8 cellular contexts compared by ENCODE assay signal in genomic region chr10:130190065-130190736, GRCh38. TPM values are rescaled to one million over a fixed set of nuclear protein-coding genes. Genes with fewer than 3 reads are reported as not detected.
A peak's percentile ranks its signal among the peaks of the same experiment; 100 is the strongest.
DNase-seq lines count a peak whose midpoint lies in the region; ATAC-seq and TF ChIP-seq lines count a peak whose summit lies in the region.

No MANE protein-coding gene starts in this region.

- intact Hi-C loops in mucosa of descending colon (cut with DNase I, micrococcal nuclease), result no loop called here

- peak; percentile 32 for DNase-seq in BJ (ENCODE audit: low read depth)
- peak; percentile 28 for DNase-seq in NCI-H82 treated with DMSO at 0.1 percent for 48 hours (lab: John Stamatoyannopoulos, UW; ENCODE audit: unreplicated experiment)
- peak; percentile 98 for DNase-seq in activated CD8-positive, alpha-beta memory T cell treated with anti-CD3 and anti-CD28 coated beads, Interleukin-2, amount 50 U/mL, for 48 hours
- DNase-seq in epithelial cell of proximal tubule (ENCODE audit: low read depth), result no peak
- peak; percentile 90 to 95 (median 93) for DNase-seq in mucosa of descending colon
- DNase-seq in stimulated activated CD8-positive, alpha-beta memory T cell treated with anti-CD3 and anti-CD28 coated beads, Interleukin-15, amount 100 ng/mL, for 48 hours (ENCODE audit: low read depth in 2 of 2), result peak; percentile 70 to 73

- POLR2A ChIA-PET in BJ (lab: Charles Lee), result no interaction called here

- H3K27me3 ChIP-seq in BJ (ENCODE audit: control insufficient read depth, insufficient read depth, low read length), result no peaks in the 10 kb centered on the region

- H3K4me3 ChIP-seq in BJ (ENCODE audit: low read depth, low read length), result peak overlapping the region; percentile 47
- H3K4me3 ChIP-seq in epithelial cell of proximal tubule (ENCODE audit: low read depth, low read length), result peak overlapping the region; percentile 59
- peak overlapping the region; percentile 22 for H3K4me3 ChIP-seq in mucosa of descending colon

- ATAC-seq in GM19043 (IDR thresholded peaks at IDR 0.05; ENCODE audit: low read depth, unreplicated experiment) (peak; percentile 90), HG03342 (IDR thresholded peaks at IDR 0.05; ENCODE audit: unreplicated experiment) (peak; percentile 95), mucosa of descending colon (peak; percentile 99)

- CTCF ChIA-PET in BJ (lab: Yijun Ruan, JAX), result interaction anchor here (0.6 to 3.7 kb wide), 19 partner anchors 9 to 1833 kb away, joined by 3 to 29 read pairs (median 4); no protein-coding TSS in a partner anchor

- peaks cover 4% of the 10 kb centered on the region for H3K36me3 ChIP-seq in BJ (ENCODE audit: control insufficient read depth, insufficient read depth, low read length)
- H3K36me3 ChIP-seq in mucosa of descending colon (ENCODE audit: low read depth), result no peaks in the 10 kb centered on the region

- TF ChIP-seq CTCF in BJ (IDR thresholded peaks at IDR 0.05; ENCODE audit: insufficient read depth, low read depth, low read length) (peak; percentile 68), epithelial cell of proximal tubule (conservative IDR thresholded peaks at IDR 0.05; ENCODE audit: low read depth, low read length) (peak; percentile 89), mucosa of descending colon (IDR thresholded peaks at IDR 0.05) (peak; percentile 100)

- no peaks in the 10 kb centered on the region for H3K9me3 ChIP-seq in mucosa of descending colon

- peaks cover 2% of the 10 kb centered on the region for H3K4me1 ChIP-seq in mucosa of descending colon (ENCODE audit: low read depth)

RNA-seq across cellular contexts. Expression of gene GLRX3, which starts 54.0 kb away (rescaled TPM):
- 51.3 and 82.2 TPM in 2 replicates for polyA plus RNA-seq in BJ (2011; rRNA removed)
- polyA minus RNA-seq in BJ (2011; rRNA and poly(A)+ RNA removed), result 12.6 and 12.7 TPM in 2 replicates
- total RNA-seq in epithelial cell of proximal tubule (133 and 175 TPM in 2 replicates), mucosa of descending colon (10 to 100 TPM; 44.3 to 58.2 (median 57.2) TPM)
